8 cellular contexts compared by ENCODE assay signal in the genomic region with DNA sequence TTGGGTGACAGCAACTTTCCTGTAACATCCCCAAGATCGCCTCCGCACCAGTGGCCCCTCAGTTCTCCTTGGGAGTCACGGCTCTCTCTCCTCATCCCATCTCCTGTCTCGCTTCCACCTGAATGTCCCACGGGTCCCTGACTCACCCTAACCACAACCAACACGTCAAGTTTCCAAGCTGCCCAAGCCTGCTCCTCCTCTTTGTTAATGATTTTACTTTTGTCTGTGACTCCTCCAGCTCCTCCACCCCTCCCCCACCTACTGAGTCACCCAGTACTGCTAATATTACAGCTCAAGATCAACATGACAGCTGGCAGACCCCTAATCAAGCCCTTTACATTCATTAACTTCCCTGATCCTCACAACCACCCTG. TPM values are rescaled to one million over a fixed set of nuclear protein-coding genes. Genes with fewer than 3 reads are reported as not detected.
DNase-seq lines count a peak whose midpoint lies in the region; ATAC-seq, FAIRE-seq and TF ChIP-seq lines count a peak whose summit lies in the region.

No MANE protein-coding gene starts in this region.

- no peak overlapping the region for H4K91ac ChIP-seq in neuronal stem cell (ENCODE audit: low read depth, low read length, poor library complexity)

- no peak overlapping the region for H2BK15ac ChIP-seq in neuronal stem cell (ENCODE audit: low read length)

- intact Hi-C loops in MCF 10A (cut with micrococcal nuclease) (loop anchor here (2.0 to 10.0 kb wide), 2 partner anchors 38 to 512 kb away; a partner anchor contains a TSS), psoas muscle (cut with DNase I) (no loop called here)

- no peak overlapping the region for H4K8ac ChIP-seq in neuronal stem cell (ENCODE audit: low read depth, low read length)

- no peak for FAIRE-seq in D721Med (lab: Jason Lieb, UNC)

- no peaks in the 10 kb centered on the region for H3K79me1 ChIP-seq in neuronal stem cell (ENCODE audit: low read depth, low read length)

- no peak overlapping the region for H3K4me2 ChIP-seq in neuronal stem cell (ENCODE audit: insufficient read depth, low read length, poor library complexity, severe bottlenecking)

- H3K18ac ChIP-seq in neuronal stem cell (ENCODE audit: low read length), result no peak overlapping the region

- H3K9me3 Mint-ChIP-seq in MCF 10A (ENCODE audit: unreplicated experiment), result no peaks in the 10 kb centered on the region

- no peak overlapping the region for H2BK12ac ChIP-seq in neuronal stem cell (ENCODE audit: low read length)

- H3K4me1 Mint-ChIP-seq in MCF 10A (ENCODE audit: insufficient read depth, unreplicated experiment), result peaks cover 23% of the 10 kb centered on the region

- peak overlapping the region; percentile 18 for H3K4me3 Mint-ChIP-seq in MCF 10A (ENCODE audit: unreplicated experiment)

- no peak overlapping the region for H3K27ac ChIP-seq in psoas muscle
- H3K27ac ChIP-seq in neuronal stem cell (replicated peaks; ENCODE audit: low read length), result no peak overlapping the region

- no peak overlapping the region for H3K9ac ChIP-seq in neuronal stem cell (ENCODE audit: low read depth, low read length, poor library complexity)

- H3K27me3 Mint-ChIP-seq in MCF 10A (ENCODE audit: insufficient read depth, unreplicated experiment), result no peaks in the 10 kb centered on the region

- H3K27me3 ChIP-seq in psoas muscle (ENCODE audit: insufficient read depth in 3 of 3, low read length in 2 of 3) (no peaks in the 10 kb centered on the region), neuronal stem cell (ENCODE audit: control insufficient read depth in 3 of 3, insufficient read depth in 3 of 3, low read depth in 1 of 3, low read length in 3 of 3) (no peaks in the 10 kb centered on the region)

- peaks cover 29% of the 10 kb centered on the region for H3K36me3 Mint-ChIP-seq in MCF 10A (ENCODE audit: insufficient read depth, unreplicated experiment)

- H3K36me3 ChIP-seq in psoas muscle (ENCODE audit: insufficient read depth in 1 of 2, low read depth in 1 of 2) (peaks cover 0 to 4% of the 10 kb centered on the region in 2 donors), neuronal stem cell (replicated peaks in 1 of 2; ENCODE audit: control insufficient read depth in 2 of 2, insufficient read depth in 2 of 2, low read length in 2 of 2) (no peaks in the 10 kb centered on the region)

- no TSS peak for BruUV-seq in MCF 10A (replicated peaks; lab: Mats Ljungman, UMichigan)

- no peak overlapping the region for H3K23ac ChIP-seq in neuronal stem cell (ENCODE audit: low read depth, low read length, poor library complexity)

- no peak overlapping the region for H3K4ac ChIP-seq in neuronal stem cell (ENCODE audit: low read length)

- H3K4me1 ChIP-seq in psoas muscle (no peaks in the 10 kb centered on the region), neuronal stem cell (ENCODE audit: control insufficient read depth in 2 of 2, insufficient read depth in 1 of 2, low read depth in 1 of 2, low read length in 2 of 2) (peaks cover 3 to 12% of the 10 kb centered on the region in 2 donors)

- TF ChIP-seq CTCF in D721Med (IDR thresholded peaks at IDR 0.05; ENCODE audit: insufficient read depth, missing control alignments) (no peak), MCF 10A (IDR thresholded peaks at IDR 0.05; ENCODE audit: unreplicated experiment) (no peak), psoas muscle (IDR thresholded peaks at IDR 0.05) (no peak)

- no peak overlapping the region for H3K14ac ChIP-seq in neuronal stem cell (ENCODE audit: low read length)

- H2AFZ ChIP-seq in neuronal stem cell (ENCODE audit: low read length), result no peak overlapping the region

- no peak overlapping the region for H2BK5ac ChIP-seq in neuronal stem cell (ENCODE audit: low read length)

- no peak overlapping the region for H2AK5ac ChIP-seq in neuronal stem cell (ENCODE audit: low read depth, low read length)

- DNase-seq in D721Med (ENCODE audit: insufficient read length, low spot score) (peak; percentile 13), NCI-H82 treated with DMSO at 0.1 percent for 48 hours (lab: John Stamatoyannopoulos, UW; ENCODE audit: unreplicated experiment) (peak; percentile 92), MCF 10A (ENCODE audit: unreplicated experiment) (peak; percentile 97), psoas muscle (no peak), neuronal stem cell (ENCODE audit: low spot score) (no peak), UCSD-AML1 (lab: John Stamatoyannopoulos, UW; ENCODE audit: unreplicated experiment) (no peak)

- H3K4me3 ChIP-seq in psoas muscle (no peak overlapping the region), neuronal stem cell (ENCODE audit: low read length in 2 of 2) (no peak overlapping the region)

- CTCF ChIA-PET in MCF 10A (lab: Yijun Ruan, JAX), result interaction anchor here (0.7 to 3.4 kb wide), 6 partner anchors 9 to 488 kb away, joined by 3 to 26 read pairs (median 3); no protein-coding TSS in a partner anchor

- H3K9me3 ChIP-seq in psoas muscle (no peaks in the 10 kb centered on the region), neuronal stem cell (replicated peaks in 1 of 2; ENCODE audit: control insufficient read depth in 2 of 2, insufficient read depth in 1 of 2, low read depth in 1 of 2, low read length in 2 of 2) (no peaks in the 10 kb centered on the region)

- peak; percentile 67 to 78 (median 73) for ATAC-seq in psoas muscle
- no peak for ATAC-seq in HG02884 (IDR thresholded peaks at IDR 0.05; ENCODE audit: unreplicated experiment)
- no peak for ATAC-seq in GM18519 (IDR thresholded peaks at IDR 0.05; ENCODE audit: low FRiP score, unreplicated experiment)

- peak overlapping the region; percentile 67 for H3K27ac Mint-ChIP-seq in MCF 10A (ENCODE audit: low read depth, unreplicated experiment)

- POLR2A ChIA-PET in MCF 10A (lab: Yijun Ruan, JAX), result interaction anchor here (0.6 to 1.5 kb wide), 6 partner anchors 9 to 260 kb away, joined by 3 to 5 read pairs (median 4); no protein-coding TSS in a partner anchor

- H2BK120ac ChIP-seq in neuronal stem cell (ENCODE audit: low read depth, low read length), result no peak overlapping the region

- 67 to 87% (median 80%) methylated on average over 6 of the region's 6 CpGs for WGBS in psoas muscle, 3 donors
- WGBS in neuronal stem cell (ENCODE audit: extremely low coverage in 2 of 2, insufficient read length in 2 of 2, insufficient replicate concordance in 1 of 2), 2 donors, result no CpG with 5 or more reads among the region's 6 CpGs

RNA-seq across cellular contexts. Expression of a gene that starts 39.3 kb away (rescaled TPM):
- total RNA-seq in MCF 10A (2022), result 38.6 and 41.9 TPM in 2 replicates
- 10 to 100 TPM in 3 of 4 donors, 1 to 10 TPM in 1; 5.4 to 47.6 (median 16.6) TPM for total RNA-seq in psoas muscle
- 10 to 100 TPM in 2 of 3 donors, 1 to 10 TPM in 1; 5.6 to 23.8 (median 10.5) TPM for polyA plus RNA-seq in psoas muscle
- 8.7 TPM for polyA plus RNA-seq in neuronal stem cell (2013, experiment 1 of 2)
- 8.8 TPM for polyA plus RNA-seq in neuronal stem cell (2013, experiment 2 of 2)

Comparison
In these comparisons a context has a peak if more than half of its experiments do, and no peak if none do; other contexts are left out.
1. DNase-seq: peak in D721Med (single experiment), NCI-H82 treated with DMSO at 0.1 percent for 48 hours (single experiment) and MCF 10A (single experiment); none in psoas muscle (0 of 2), neuronal stem cell (single experiment) and UCSD-AML1 (single experiment).
2. ATAC-seq: peak in psoas muscle (4 of 4); none in HG02884 (single experiment) and GM18519 (single experiment).